Comparison of ENCODE assay signal across 32 cellular contexts in the genomic region with DNA sequence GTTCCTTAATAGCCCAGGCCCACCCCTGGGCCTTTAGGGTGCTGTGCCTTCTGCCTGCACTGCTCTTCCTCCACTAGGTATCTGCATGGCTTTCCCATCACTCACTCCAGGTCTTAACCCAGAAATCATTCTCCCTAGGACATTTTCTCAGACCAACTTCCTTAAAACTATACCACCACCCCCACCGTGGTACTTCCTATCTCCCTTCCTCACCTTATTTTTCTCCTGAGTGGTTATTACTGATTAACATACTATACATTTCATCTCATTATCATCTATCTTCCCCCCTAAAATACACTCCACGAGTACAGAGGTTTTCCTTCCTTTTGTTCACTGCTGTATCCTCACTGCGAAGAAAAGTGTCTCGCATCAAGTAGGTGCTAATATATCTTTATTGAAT.
"Had no signal": no experiment of that assay in that cellular context is flagged by ENCODE, and none has a peak within 500 bp of the region (broad histone marks: within the 10 kb centered on the region; RNA-seq: fewer than 3 reads in every experiment).

No MANE protein-coding gene starts in this region.

- DNase-seq: activated B cell treated with CpG ODN at 0.5 μM for 24 hours; activated CD4-positive, alpha-beta memory T cell treated with anti-CD3 and anti-CD28 coated beads, Interleukin-2, amount 10 ng/mL, durations not matched to agents 7 days and 5 days; activated CD4-positive, alpha-beta T cell treated with anti-CD3 and anti-CD28 coated beads for 1 hour; activated CD4-positive, alpha-beta T cell treated with anti-CD3 and anti-CD28 coated beads for 48 hours; activated CD8-positive, alpha-beta memory T cell treated with anti-CD3 and anti-CD28 coated beads for 24 hours; activated CD8-positive, alpha-beta memory T cell treated with anti-CD3 and anti-CD28 coated beads, Interleukin-2, amount 10 ng/mL, durations not matched to agents 7 days and 5 days; activated CD8-positive, alpha-beta memory T cell treated with anti-CD3 and anti-CD28 coated beads, Interleukin-2, amount 50 U/mL, for 48 hours; activated gamma-delta T cell; activated naive CD4-positive, alpha-beta T cell treated with anti-CD3 and anti-CD28 coated beads for 36 hours; activated naive CD8-positive, alpha-beta T cell treated with anti-CD3 and anti-CD28 coated beads for 36 hours; activated T-cell treated with anti-CD3 and anti-CD28 coated beads, Interleukin-2, amount 50 U/mL, for 1 hour; amygdala; IMR-90; Karpas-422; KBM-7; NCI-H1105; NCI-H1436; NCI-H1694; NCI-H1930; NCI-H2107; NCI-H2171; NCI-H510A; NCI-H526; NCI-H748 treated with DMSO at 0.1 percent for 48 hours; NK-92 treated with Interleukin-12 subunit alpha and Interleukin-12 subunit beta, amount 100 ng/mL, for 24 hours; Right ventricle myocardium superior; T1000 had no signal

- H3K4me1 Mint-ChIP-seq: activated B cell treated with CpG ODN at 0.5 μM for 24 hours had no signal

- H3K27ac ChIP-seq: ascending aorta, cardiac muscle cell, VCaP had no signal

- H3K27me3 ChIP-seq: ascending aorta, cardiac muscle cell had no signal

- H3K4me3 Mint-ChIP-seq: activated B cell treated with CpG ODN at 0.5 μM for 24 hours; activated CD4-positive, alpha-beta memory T cell treated with anti-CD3 and anti-CD28 coated beads, Interleukin-2, amount 10 ng/mL, durations not matched to agents 7 days and 5 days; activated CD8-positive, alpha-beta memory T cell treated with anti-CD3 and anti-CD28 coated beads, Interleukin-2, amount 10 ng/mL, durations not matched to agents 7 days and 5 days; activated naive CD4-positive, alpha-beta T cell treated with anti-CD3 and anti-CD28 coated beads for 36 hours; activated naive CD8-positive, alpha-beta T cell treated with anti-CD3 and anti-CD28 coated beads for 36 hours; central memory CD8-positive, alpha-beta T cell had no signal

- H3K4me1 ChIP-seq: ascending aorta had no signal

- H3K27me3 Mint-ChIP-seq: activated B cell treated with CpG ODN at 0.5 μM for 24 hours; activated CD4-positive, alpha-beta memory T cell treated with anti-CD3 and anti-CD28 coated beads, Interleukin-2, amount 10 ng/mL, durations not matched to agents 7 days and 5 days; activated CD8-positive, alpha-beta memory T cell treated with anti-CD3 and anti-CD28 coated beads, Interleukin-2, amount 10 ng/mL, durations not matched to agents 7 days and 5 days; activated naive CD8-positive, alpha-beta T cell treated with anti-CD3 and anti-CD28 coated beads for 36 hours; central memory CD8-positive, alpha-beta T cell had no signal

- H3K36me3 ChIP-seq: ascending aorta, cardiac muscle cell had no signal

- H3K9me3 Mint-ChIP-seq: activated B cell treated with CpG ODN at 0.5 μM for 24 hours; activated CD4-positive, alpha-beta memory T cell treated with anti-CD3 and anti-CD28 coated beads, Interleukin-2, amount 10 ng/mL, durations not matched to agents 7 days and 5 days; activated naive CD4-positive, alpha-beta T cell treated with anti-CD3 and anti-CD28 coated beads for 36 hours; activated T-helper 2 cell treated with anti-CD3 and anti-CD28 coated beads, Interferon-gamma antibody, Interleukin-2, Interleukin-4, amounts not matched to agents 10 μg/mL and 5 μg/mL and 100 μg/mL, durations not matched to agents 14 hours and 24 hours and 36 hours; central memory CD8-positive, alpha-beta T cell had no signal

- H3K27ac Mint-ChIP-seq: activated B cell treated with CpG ODN at 0.5 μM for 24 hours; activated CD4-positive, alpha-beta memory T cell treated with anti-CD3 and anti-CD28 coated beads, Interleukin-2, amount 10 ng/mL, durations not matched to agents 7 days and 5 days; activated CD8-positive, alpha-beta memory T cell treated with anti-CD3 and anti-CD28 coated beads, Interleukin-2, amount 10 ng/mL, durations not matched to agents 7 days and 5 days; activated naive CD4-positive, alpha-beta T cell treated with anti-CD3 and anti-CD28 coated beads for 36 hours; activated naive CD8-positive, alpha-beta T cell treated with anti-CD3 and anti-CD28 coated beads for 36 hours; activated T-helper 2 cell treated with anti-CD3 and anti-CD28 coated beads, Interferon-gamma antibody, Interleukin-2, Interleukin-4, amounts not matched to agents 10 μg/mL and 5 μg/mL and 100 μg/mL, durations not matched to agents 14 hours and 24 hours and 36 hours had no signal

- H3K4me3 ChIP-seq: ascending aorta, cardiac muscle cell had no signal

- ATAC-seq: activated CD8-positive, alpha-beta memory T cell treated with anti-CD3 and anti-CD28 coated beads, Interleukin-2, amount 10 ng/mL, durations not matched to agents 7 days and 5 days had no signal

- H3K9me3 ChIP-seq: ascending aorta had no signal

- H3K36me3 Mint-ChIP-seq: activated CD8-positive, alpha-beta memory T cell treated with anti-CD3 and anti-CD28 coated beads, Interleukin-2, amount 10 ng/mL, durations not matched to agents 7 days and 5 days had no signal
